1 cellular context compared by ENCODE assay signal in genomic region chr3:47522082-47522987, GRCh38.
TF ChIP-seq lines count a peak whose summit lies in the region.

No MANE protein-coding gene starts in this region.

TF ChIP-seq in HEK293, 187 proteins besides CTCF, POLR2A, EP300 and RAD21 (continued from another document):
- TF ChIP-seq, protein P1, sequence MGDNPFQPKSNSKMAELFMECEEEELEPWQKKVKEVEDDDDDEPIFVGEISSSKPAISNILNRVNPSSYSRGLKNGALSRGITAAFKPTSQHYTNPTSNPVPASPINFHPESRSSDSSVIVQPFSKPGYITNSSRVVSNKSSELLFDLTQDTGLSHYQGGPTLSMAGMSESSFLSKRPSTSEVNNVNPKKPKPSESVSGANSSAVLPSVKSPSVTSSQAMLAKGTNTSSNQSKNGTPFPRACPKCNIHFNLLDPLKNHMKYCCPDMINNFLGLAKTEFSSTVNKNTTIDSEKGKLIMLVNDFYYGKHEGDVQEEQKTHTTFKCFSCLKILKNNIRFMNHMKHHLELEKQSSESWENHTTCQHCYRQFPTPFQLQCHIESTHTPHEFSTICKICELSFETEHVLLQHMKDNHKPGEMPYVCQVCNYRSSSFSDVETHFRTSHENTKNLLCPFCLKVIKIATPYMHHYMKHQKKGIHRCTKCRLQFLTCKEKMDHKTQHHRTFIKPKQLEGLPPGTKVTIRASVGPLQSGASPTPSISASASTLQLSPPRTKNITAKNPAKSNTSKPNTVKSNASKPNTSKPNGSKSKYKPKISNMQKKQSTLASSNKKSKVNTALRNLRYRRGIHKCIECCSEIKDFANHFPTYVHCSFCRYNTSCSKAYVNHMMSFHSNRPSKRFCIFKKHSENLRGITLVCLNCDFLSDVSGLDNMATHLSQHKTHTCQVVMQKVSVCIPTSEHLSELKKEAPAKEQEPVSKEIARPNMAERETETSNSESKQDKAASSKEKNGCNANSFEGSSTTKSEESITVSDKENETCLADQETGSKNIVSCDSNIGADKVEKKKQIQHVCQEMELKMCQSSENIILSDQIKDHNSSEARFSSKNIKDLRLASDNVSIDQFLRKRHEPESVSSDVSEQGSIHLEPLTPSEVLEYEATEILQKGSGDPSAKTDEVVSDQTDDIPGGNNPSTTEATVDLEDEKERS (tag by site-specific recombination; IDR thresholded peaks at IDR 0.05) = no peak
- TF ChIP-seq ZNF10 (tag by site-specific recombination; IDR thresholded peaks at IDR 0.05) (no peak), ZBTB44 (tag by site-specific recombination; IDR thresholded peaks at IDR 0.05) (peak; percentile 71), ZNF529 (tag by site-specific recombination; IDR thresholded peaks at IDR 0.05; ENCODE audit: insufficient replicate concordance) (no peak), ZFP37 (tag by site-specific recombination; IDR thresholded peaks at IDR 0.05) (0 out of 2 replicates have a peak, but pooled peaks have one; percentile 48), ZNF830 (tag by site-specific recombination; IDR thresholded peaks at IDR 0.05; ENCODE audit: low read depth) (no peak), SP7 (tag by site-specific recombination; IDR thresholded peaks at IDR 0.05) (peak; percentile 53; the same call in 1 of the 2 replicates), ZFHX2 (tag by site-specific recombination; conservative IDR thresholded peaks at IDR 0.05) (peak; percentile 60), ZNF341 (tag by site-specific recombination; IDR thresholded peaks at IDR 0.05; ENCODE audit: low read depth) (no peak), ZNF654 (tag by site-specific recombination; IDR thresholded peaks at IDR 0.05; ENCODE audit: low read depth) (peak; percentile 95), KLF9 (tag by site-specific recombination; IDR thresholded peaks at IDR 0.05; ENCODE audit: low read depth) (peak; percentile 12; the same call in 1 of the 2 replicates), ZNF335 (tag by site-specific recombination; conservative IDR thresholded peaks at IDR 0.05) (peak; percentile 40; the same call in 1 of the 2 replicates), KLF8 (tag by site-specific recombination; IDR thresholded peaks at IDR 0.05) (0 out of 2 replicates have a peak, but pooled peaks have one; percentile 20), ZNF132 (tag by site-specific recombination; IDR thresholded peaks at IDR 0.05; ENCODE audit: borderline replicate concordance) (no peak), ZEB2 (tag by site-specific recombination; IDR thresholded peaks at IDR 0.05) (peak; percentile 44; the same call in 1 of the 2 replicates), SCRT2 (tag by site-specific recombination; IDR thresholded peaks at IDR 0.05) (peak; percentile 97), SCRT1 (tag by site-specific recombination; IDR thresholded peaks at IDR 0.05; ENCODE audit: borderline replicate concordance) (peak; percentile 89), REPIN1 (tag by site-specific recombination; IDR thresholded peaks at IDR 0.05; ENCODE audit: low read depth) (0 out of 2 replicates have a peak, but pooled peaks have one; percentile 68), EGR2 (tag by site-specific recombination; IDR thresholded peaks at IDR 0.05; ENCODE audit: low read depth) (0 out of 2 replicates have a peak, but pooled peaks have one; percentile 26)
- TF ChIP-seq, protein P2, sequence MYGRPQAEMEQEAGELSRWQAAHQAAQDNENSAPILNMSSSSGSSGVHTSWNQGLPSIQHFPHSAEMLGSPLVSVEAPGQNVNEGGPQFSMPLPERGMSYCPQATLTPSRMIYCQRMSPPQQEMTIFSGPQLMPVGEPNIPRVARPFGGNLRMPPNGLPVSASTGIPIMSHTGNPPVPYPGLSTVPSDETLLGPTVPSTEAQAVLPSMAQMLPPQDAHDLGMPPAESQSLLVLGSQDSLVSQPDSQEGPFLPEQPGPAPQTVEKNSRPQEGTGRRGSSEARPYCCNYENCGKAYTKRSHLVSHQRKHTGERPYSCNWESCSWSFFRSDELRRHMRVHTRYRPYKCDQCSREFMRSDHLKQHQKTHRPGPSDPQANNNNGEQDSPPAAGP (tag by site-specific recombination; IDR thresholded peaks at IDR 0.05) = no peak
- TF ChIP-seq, protein P3, sequence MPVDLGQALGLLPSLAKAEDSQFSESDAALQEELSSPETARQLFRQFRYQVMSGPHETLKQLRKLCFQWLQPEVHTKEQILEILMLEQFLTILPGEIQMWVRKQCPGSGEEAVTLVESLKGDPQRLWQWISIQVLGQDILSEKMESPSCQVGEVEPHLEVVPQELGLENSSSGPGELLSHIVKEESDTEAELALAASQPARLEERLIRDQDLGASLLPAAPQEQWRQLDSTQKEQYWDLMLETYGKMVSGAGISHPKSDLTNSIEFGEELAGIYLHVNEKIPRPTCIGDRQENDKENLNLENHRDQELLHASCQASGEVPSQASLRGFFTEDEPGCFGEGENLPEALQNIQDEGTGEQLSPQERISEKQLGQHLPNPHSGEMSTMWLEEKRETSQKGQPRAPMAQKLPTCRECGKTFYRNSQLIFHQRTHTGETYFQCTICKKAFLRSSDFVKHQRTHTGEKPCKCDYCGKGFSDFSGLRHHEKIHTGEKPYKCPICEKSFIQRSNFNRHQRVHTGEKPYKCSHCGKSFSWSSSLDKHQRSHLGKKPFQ (tag by site-specific recombination; IDR thresholded peaks at IDR 0.05) = 0 out of 2 replicates have a peak, but pooled peaks have one; percentile 61
